In the genomic region with DNA sequence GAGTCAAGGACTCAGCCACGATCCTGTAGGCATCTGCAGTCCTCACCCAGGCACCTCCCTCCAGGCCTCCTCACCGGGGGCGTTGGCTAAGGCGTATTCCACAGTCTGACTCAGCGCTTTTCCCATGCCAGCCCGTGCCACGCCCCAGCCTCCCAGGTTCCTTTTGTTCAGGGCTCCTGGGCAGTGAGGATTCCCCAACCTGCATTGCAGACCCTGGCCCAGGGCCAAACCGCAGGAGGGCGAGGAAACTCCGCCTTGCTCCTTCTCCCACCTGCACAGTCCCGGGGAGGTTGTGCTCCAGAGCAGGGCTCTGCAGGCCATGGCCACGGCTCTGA, we compare ENCODE assay signal across 10 cellular contexts.
DNase-seq lines count a peak whose midpoint lies in the region; ATAC-seq and TF ChIP-seq lines count a peak whose summit lies in the region.
"Had no signal": no experiment of that assay in that cellular context is flagged by ENCODE, and none has a peak within 500 bp of the region (broad histone marks: within the 10 kb centered on the region; RNA-seq: fewer than 3 reads in every experiment).

No MANE protein-coding gene starts in this region.

- H3K27ac ChIP-seq in BLaER1 (peak overlapping the region; percentile 60), RWPE1 (peak overlapping the region; percentile 71), left lung (no peak overlapping the region)
- H3K27ac ChIP-seq: skin epidermis had no signal

- TF ChIP-seq CTCF in RWPE1 (conservative IDR thresholded peaks at IDR 0.05; ENCODE audit: low read depth), result no peak
- no peak for TF ChIP-seq CTCF in left lung (IDR thresholded peaks at IDR 0.05)

- H3K4me3 ChIP-seq in BLaER1 (no peak overlapping the region), left lung (no peak overlapping the region)
- H3K4me3 ChIP-seq: skin epidermis had no signal

- CTCF ChIA-PET in RWPE1 (lab: Yijun Ruan, JAX), result no interaction called here

- H3K4me1 ChIP-seq in BLaER1 (peaks cover 48% of the 10 kb centered on the region), left lung (no peaks in the 10 kb centered on the region)

- no peaks in the 10 kb centered on the region for H4K20me1 ChIP-seq in BLaER1

- H3K9ac ChIP-seq in BLaER1, result no peak overlapping the region; the same call in 1 of the 2 replicates

- H3K36me3 Mint-ChIP-seq in stimulated activated effector memory CD8-positive, alpha-beta T cell treated with anti-CD3 and anti-CD28 coated beads, Interleukin-12 subunit alpha, Interleukin-12 subunit beta, amount 100 ng/mL, for 72 hours, result no peaks in the 10 kb centered on the region

- peak; percentile 90 for ATAC-seq in left lung
- no peak for ATAC-seq in stimulated activated effector memory CD8-positive, alpha-beta T cell treated with anti-CD3 and anti-CD28 coated beads, Interleukin-12 subunit alpha, Interleukin-12 subunit beta, amount 100 ng/mL, for 72 hours
- ATAC-seq in GM19397 (IDR thresholded peaks at IDR 0.05; ENCODE audit: unreplicated experiment), result no peak

- no peaks in the 10 kb centered on the region for H3K9me3 Mint-ChIP-seq in stimulated activated effector memory CD8-positive, alpha-beta T cell treated with anti-CD3 and anti-CD28 coated beads, Interleukin-12 subunit alpha, Interleukin-12 subunit beta, amount 100 ng/mL, for 72 hours

- H3K4me1 Mint-ChIP-seq in stimulated activated effector memory CD8-positive, alpha-beta T cell treated with anti-CD3 and anti-CD28 coated beads, Interleukin-12 subunit alpha, Interleukin-12 subunit beta, amount 100 ng/mL, for 72 hours, result no peaks in the 10 kb centered on the region

- H3K36me3 ChIP-seq in BLaER1 (no peaks in the 10 kb centered on the region), left lung (no peaks in the 10 kb centered on the region)

- DNase-seq in HT1080 (ENCODE audit: low read depth) (peak; percentile 90), RWPE1 (ENCODE audit: low spot score) (peak; percentile 97), left lung (peak; percentile 49 to 82), amniotic stem cell (lab: John Stamatoyannopoulos, UW) (no peak)
- DNase-seq in stimulated activated effector memory CD8-positive, alpha-beta T cell treated with anti-CD3 and anti-CD28 coated beads, Interleukin-12 subunit alpha, Interleukin-12 subunit beta, amount 100 ng/mL, for 72 hours (ENCODE audit: low spot score in 2 of 2), result no peak
- DNase-seq in central memory CD4-positive, alpha-beta T cell, result no peak
- DNase-seq: AML-193 had no signal

- no peaks in the 10 kb centered on the region for H3K27me3 ChIP-seq in BLaER1
- H3K27me3 ChIP-seq in left lung, result peaks cover 0 to 37% of the 10 kb centered on the region in 2 donors

- no peaks in the 10 kb centered on the region for H3K9me3 ChIP-seq in BLaER1
- H3K9me3 ChIP-seq in left lung, result no peaks in the 10 kb centered on the region

- H3K27ac Mint-ChIP-seq in stimulated activated effector memory CD8-positive, alpha-beta T cell treated with anti-CD3 and anti-CD28 coated beads, Interleukin-12 subunit alpha, Interleukin-12 subunit beta, amount 100 ng/mL, for 72 hours, result no peak overlapping the region

- H3K4me2 ChIP-seq in BLaER1, result peak overlapping the region; percentile 79

- H3K4me3 Mint-ChIP-seq in stimulated activated effector memory CD8-positive, alpha-beta T cell treated with anti-CD3 and anti-CD28 coated beads, Interleukin-12 subunit alpha, Interleukin-12 subunit beta, amount 100 ng/mL, for 72 hours, result no peak overlapping the region

- POLR2A ChIA-PET in RWPE1 (lab: Yijun Ruan, JAX; ENCODE audit: low non-redundant PET), result no interaction called here

- intact Hi-C loops in left lung (cut with DNase I), result no loop called here

Comparison
In these comparisons a context has a peak if more than half of its experiments do, and no peak if none do; other contexts are left out.
1. H3K27ac ChIP-seq: peak in BLaER1 (single experiment) and RWPE1 (single experiment); none in left lung (0 of 2).
2. DNase-seq: peak in HT1080 (single experiment), RWPE1 (single experiment) and left lung (2 of 2); none in stimulated activated effector memory CD8-positive, alpha-beta T cell treated with anti-CD3 and anti-CD28 coated beads, Interleukin-12 subunit alpha, Interleukin-12 subunit beta, amount 100 ng/mL, for 72 hours (0 of 2), amniotic stem cell (single experiment) and central memory CD4-positive, alpha-beta T cell (single experiment).